9 cellular contexts compared by ENCODE assay signal in genomic region chr6:10933126-10933525, GRCh38. TPM values are rescaled to one million over a fixed set of nuclear protein-coding genes. Genes with fewer than 3 reads are reported as not detected.
"Had no signal": no experiment of that assay in that cellular context is flagged by ENCODE, and none has a peak within 500 bp of the region (broad histone marks: within the 10 kb centered on the region; RNA-seq: fewer than 3 reads in every experiment).

No MANE protein-coding gene starts in this region.

- ATAC-seq: HepG2, K562 had no signal

- H3K4me3 ChIP-seq: K562 had no signal

- H3K27ac ChIP-seq: HL-60, KMS-11 had no signal

- DNase-seq: IMR-90, KBM-7, KG1 had no signal

RNA-seq across cellular contexts. Expression of gene SYCP2L, which starts 46.3 kb away (rescaled TPM):
- total RNA-seq: HT1080, IMR-90 had no signal

RNA-seq across cellular contexts. Expression of gene GCM2, which starts 51.3 kb away (rescaled TPM):
- total RNA-seq: HepG2, HT-29, HT1080, IMR-90 had no signal
